Comparison of ENCODE assay signal across 26 cellular contexts in the genomic region with DNA sequence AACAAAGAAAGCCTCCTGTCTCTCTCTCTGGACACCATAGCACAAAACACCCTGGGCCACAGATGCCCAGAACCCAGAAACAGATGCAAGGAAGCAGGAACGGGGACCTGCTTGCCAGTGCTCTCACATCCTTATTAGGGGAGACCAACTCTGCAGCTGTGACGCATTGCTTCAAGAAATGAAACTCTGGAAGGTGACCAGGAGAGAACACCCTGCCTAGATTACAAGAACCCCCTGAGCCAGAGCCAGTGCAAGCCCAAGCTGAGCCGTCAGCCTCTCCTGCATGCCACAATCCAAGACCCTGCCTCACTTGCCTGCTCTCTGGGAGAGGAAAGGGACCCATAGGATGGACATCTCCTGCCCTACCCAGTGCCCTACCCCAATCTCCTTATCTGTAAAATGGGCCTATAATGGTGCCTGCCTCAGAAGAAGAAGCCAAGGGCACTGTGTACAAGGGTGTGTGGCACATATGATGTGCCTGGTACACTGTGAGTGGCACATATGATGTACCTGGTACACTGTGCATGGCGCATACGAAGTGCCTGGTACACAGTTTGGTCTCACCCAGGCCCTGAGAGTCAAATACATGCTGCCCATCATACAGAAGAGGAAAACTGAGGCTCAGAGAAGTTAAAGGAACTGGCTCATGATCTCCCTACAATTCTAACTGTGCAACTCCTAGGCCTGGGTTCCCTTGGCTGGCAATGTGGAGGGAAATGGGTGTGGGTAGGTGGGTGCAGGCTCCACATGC. TPM values are rescaled to one million over a fixed set of nuclear protein-coding genes. Genes with fewer than 3 reads are reported as not detected.
"Had no signal": no experiment of that assay in that cellular context is flagged by ENCODE, and none has a peak within 500 bp of the region (broad histone marks: within the 10 kb centered on the region; RNA-seq: fewer than 3 reads in every experiment).

No MANE protein-coding gene starts in this region.

- H3K27ac ChIP-seq: gastrocnemius medialis, heart left ventricle, left ventricle myocardium inferior, right atrium auricular region, stomach, thoracic aorta, upper lobe of left lung, WERI-Rb-1 had no signal

- H3K36me3 Mint-ChIP-seq: activated naive CD4-positive, alpha-beta T cell treated with anti-CD3 and anti-CD28 coated beads, Interleukin-2, amount 50 U/mL, for 24 hours had no signal

- H3K4me1 ChIP-seq: stomach had no signal

- H3K27me3 Mint-ChIP-seq: activated naive CD4-positive, alpha-beta T cell treated with anti-CD3 and anti-CD28 coated beads, Interleukin-2, amount 50 U/mL, for 24 hours had no signal

- H3K27ac Mint-ChIP-seq: activated naive CD4-positive, alpha-beta T cell treated with anti-CD3 and anti-CD28 coated beads, Interleukin-2, amount 50 U/mL, for 24 hours; activated T-cell treated with anti-CD3 and anti-CD28 coated beads, Interleukin-2, amount 50 U/mL, for 72 hours; nephron progenitor cell; progenitor cell of endocrine pancreas had no signal

- H3K4me3 ChIP-seq: gastrocnemius medialis, heart left ventricle, left ventricle myocardium inferior, right atrium auricular region, stomach, thoracic aorta, upper lobe of left lung had no signal

- DNase-seq: activated CD4-positive, alpha-beta T cell treated with anti-CD3 and anti-CD28 coated beads for 1 hour; activated effector memory CD4-positive, alpha-beta T cell treated with anti-CD3 and anti-CD28 coated beads, Interleukin-2, amount 50 U/mL, for 16 hours; activated T-cell treated with anti-CD3 and anti-CD28 coated beads, Interleukin-2, amount 50 U/mL, for 72 hours; amygdala; gastrocnemius medialis; heart left ventricle; kidney; mammary epithelial cell; midbrain; nephron progenitor cell; occipital lobe; small intestine; stimulated activated CD4-positive, alpha-beta T cell treated with anti-CD3 and anti-CD28 coated beads, Interleukin-15, amount 100 ng/mL, for 24 hours; stimulated activated CD4-positive, alpha-beta T cell treated with anti-CD3 and anti-CD28 coated beads, Interleukin-2, amount 100 ng/mL, for 48 hours; stomach; SW 1271; T-helper 2 cell; WERI-Rb-1 had no signal

- ATAC-seq: activated T-cell treated with anti-CD3 and anti-CD28 coated beads, Interleukin-2, amount 50 U/mL, for 72 hours; gastrocnemius medialis; heart left ventricle had no signal

- H3K9me3 ChIP-seq: gastrocnemius medialis, heart left ventricle, left ventricle myocardium inferior, right atrium auricular region, stomach, thoracic aorta, upper lobe of left lung had no signal

- H3K36me3 ChIP-seq: gastrocnemius medialis, heart left ventricle, left ventricle myocardium inferior, right atrium auricular region, stomach, thoracic aorta, upper lobe of left lung, WERI-Rb-1 had no signal

- H3K4me1 Mint-ChIP-seq: activated naive CD4-positive, alpha-beta T cell treated with anti-CD3 and anti-CD28 coated beads, Interleukin-2, amount 50 U/mL, for 24 hours had no signal

- H3K27me3 ChIP-seq: gastrocnemius medialis, heart left ventricle, right atrium auricular region, stomach, upper lobe of left lung had no signal

- H3K4me3 Mint-ChIP-seq: activated naive CD4-positive, alpha-beta T cell treated with anti-CD3 and anti-CD28 coated beads, Interleukin-2, amount 50 U/mL, for 24 hours; activated T-cell treated with anti-CD3 and anti-CD28 coated beads, Interleukin-2, amount 50 U/mL, for 72 hours; nephron progenitor cell had no signal

- H3K9me3 Mint-ChIP-seq: activated naive CD4-positive, alpha-beta T cell treated with anti-CD3 and anti-CD28 coated beads, Interleukin-2, amount 50 U/mL, for 24 hours; activated T-cell treated with anti-CD3 and anti-CD28 coated beads, Interleukin-2, amount 50 U/mL, for 72 hours; nephron progenitor cell had no signal

RNA-seq across cellular contexts. Expression of a gene that starts 16.8 kb away (rescaled TPM):
- total RNA-seq: dermis microvascular lymphatic vessel endothelial cell, gastrocnemius medialis, stomach, thoracic aorta had no signal

RNA-seq across cellular contexts. Expression of a gene that starts 46.7 kb away (rescaled TPM):
- total RNA-seq: activated CD8-positive, alpha-beta memory T cell treated with anti-CD3 and anti-CD28 coated beads for 36 hours; activated T-cell treated with anti-CD3 and anti-CD28 coated beads, Interleukin-2, amount 50 U/mL, for 72 hours; gastrocnemius medialis; mammary epithelial cell; thoracic aorta had no signal
